In genomic region chr16:48244080-48244862, GRCh38 we compare ENCODE assay signal across 1 cellular context.
A peak's percentile ranks its signal among the peaks of the same experiment; 100 is the strongest.
TF ChIP-seq lines count a peak whose summit lies in the region.

LONP2 (plus strand) TSS chr16:48244300; CDS start chr16:48244389, 89 bp downstream.

TF ChIP-seq in GM12878, 131 proteins besides CTCF, POLR2A, EP300 and RAD21 (continued from another document and continues in another):
- TF ChIP-seq ZNF687 (IDR thresholded peaks at IDR 0.05) (no peak), FOS (IDR thresholded peaks at IDR 0.05; ENCODE audit: borderline replicate concordance, extremely low read depth, insufficient read length) (no peak), NFIC (IDR thresholded peaks at IDR 0.05; ENCODE audit: low read depth, low read length) (no peak), ZBTB33 (IDR thresholded peaks at IDR 0.05) (no peak), TBL1XR1 (IDR thresholded peaks at IDR 0.05; ENCODE audit: low read depth, low read length) (0 out of 2 replicates have a peak, but pooled peaks have one; percentile 31), ESRRA (IDR thresholded peaks at IDR 0.05; ENCODE audit: low read length) (0 out of 2 replicates have a peak, but pooled peaks have one; percentile 17), FOXK2 (IDR thresholded peaks at IDR 0.05) (no peak), ZBED1 (IDR thresholded peaks at IDR 0.05; ENCODE audit: borderline replicate concordance) (no peak), RB1 (IDR thresholded peaks at IDR 0.05; ENCODE audit: borderline replicate concordance) (no peak), PML (IDR thresholded peaks at IDR 0.05; ENCODE audit: low read length) (no peak), REST (IDR thresholded peaks at IDR 0.05; ENCODE audit: low read depth, low read length) (no peak), ATF7 (IDR thresholded peaks at IDR 0.05; ENCODE audit: low read depth) (peak; percentile 48), IKZF1 (conservative IDR thresholded peaks at IDR 0.05) (peak; percentile 75), YBX1 (IDR thresholded peaks at IDR 0.05) (no peak), PAX8 (IDR thresholded peaks at IDR 0.05) (no peak), KLF5 (IDR thresholded peaks at IDR 0.05; ENCODE audit: partially characterized antibody) (no peak), EGR1 (IDR thresholded peaks at IDR 0.05; ENCODE audit: borderline replicate concordance in 1 of 2, low read depth in 2 of 2, low read length in 2 of 2) (peak; percentile 81 to 100), CBX3 (IDR thresholded peaks at IDR 0.05; ENCODE audit: borderline replicate concordance, low read depth) (no peak), FOXM1 (IDR thresholded peaks at IDR 0.05; ENCODE audit: low read depth, low read length) (no peak), PAX5 (IDR thresholded peaks at IDR 0.05; ENCODE audit: borderline replicate concordance, low read depth, low read length) (peak; percentile 90), ZBTB4 (CRISPR knock-in tag; IDR thresholded peaks at IDR 0.05) (no peak), POLR2AphosphoS5 (IDR thresholded peaks at IDR 0.05; ENCODE audit: low read length) (peak; percentile 82), CEBPB (IDR thresholded peaks at IDR 0.05; ENCODE audit: borderline replicate concordance in 1 of 2, low read depth in 2 of 2, low read length in 2 of 2) (no peak), ELK1 (IDR thresholded peaks at IDR 0.05; ENCODE audit: low read depth, low read length) (peak; percentile 97), GATAD2B (conservative IDR thresholded peaks at IDR 0.05; ENCODE audit: low read depth) (peak; percentile 96), MYC (IDR thresholded peaks at IDR 0.05; ENCODE audit: insufficient read depth, insufficient read length, insufficient replicate concordance, low read length, severe bottlenecking) (peak; percentile 90), SMC3 (IDR thresholded peaks at IDR 0.05; ENCODE audit: borderline replicate concordance, low read length) (no peak), BMI1 (IDR thresholded peaks at IDR 0.05; ENCODE audit: borderline replicate concordance) (no peak), SP1 (IDR thresholded peaks at IDR 0.05; ENCODE audit: low read depth, low read length) (peak; percentile 81), SMARCA5 (IDR thresholded peaks at IDR 0.05) (peak; percentile 78; the same call in 1 of the 2 replicates), SMAD1 (IDR thresholded peaks at IDR 0.05; ENCODE audit: low read depth, partially characterized antibody) (no peak), JUNB (IDR thresholded peaks at IDR 0.05) (no peak), BACH1 (IDR thresholded peaks at IDR 0.05; ENCODE audit: borderline replicate concordance) (peak; percentile 46; the same call in 1 of the 2 replicates), BCL3 (IDR thresholded peaks at IDR 0.05; ENCODE audit: borderline replicate concordance, insufficient read depth, low read depth, low read length, poor library complexity, severe bottlenecking) (no peak), ZNF622 (IDR thresholded peaks at IDR 0.05) (no peak), CHD1 (IDR thresholded peaks at IDR 0.05; ENCODE audit: low read depth, low read length) (no peak), ASH2L (IDR thresholded peaks at IDR 0.05; ENCODE audit: borderline replicate concordance, low read depth) (no peak), ATF2 (IDR thresholded peaks at IDR 0.05; ENCODE audit: low read length) (no peak), MEF2A (IDR thresholded peaks at IDR 0.05; ENCODE audit: insufficient read depth, low read depth, low read length) (no peak), BCLAF1 (IDR thresholded peaks at IDR 0.05) (no peak), POU2F2 (IDR thresholded peaks at IDR 0.05; ENCODE audit: borderline replicate concordance, low read depth, low read length) (peak; percentile 77), MXI1 (IDR thresholded peaks at IDR 0.05; ENCODE audit: low read depth, low read length) (no peak; the same call in 1 of the 2 replicates)
